In genomic region chr7:120079022-120079421, GRCh38 we compare ENCODE assay signal across 1 cellular context.
TF ChIP-seq lines count a peak whose summit lies in the region.

No MANE protein-coding gene starts in this region.

TF ChIP-seq in K562, 482 proteins besides CTCF, POLR2A, EP300 and RAD21 (continued from another document and continues in another):
- TF ChIP-seq, protein P1, sequence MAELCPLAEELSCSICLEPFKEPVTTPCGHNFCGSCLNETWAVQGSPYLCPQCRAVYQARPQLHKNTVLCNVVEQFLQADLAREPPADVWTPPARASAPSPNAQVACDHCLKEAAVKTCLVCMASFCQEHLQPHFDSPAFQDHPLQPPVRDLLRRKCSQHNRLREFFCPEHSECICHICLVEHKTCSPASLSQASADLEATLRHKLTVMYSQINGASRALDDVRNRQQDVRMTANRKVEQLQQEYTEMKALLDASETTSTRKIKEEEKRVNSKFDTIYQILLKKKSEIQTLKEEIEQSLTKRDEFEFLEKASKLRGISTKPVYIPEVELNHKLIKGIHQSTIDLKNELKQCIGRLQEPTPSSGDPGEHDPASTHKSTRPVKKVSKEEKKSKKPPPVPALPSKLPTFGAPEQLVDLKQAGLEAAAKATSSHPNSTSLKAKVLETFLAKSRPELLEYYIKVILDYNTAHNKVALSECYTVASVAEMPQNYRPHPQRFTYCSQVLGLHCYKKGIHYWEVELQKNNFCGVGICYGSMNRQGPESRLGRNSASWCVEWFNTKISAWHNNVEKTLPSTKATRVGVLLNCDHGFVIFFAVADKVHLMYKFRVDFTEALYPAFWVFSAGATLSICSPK (IDR thresholded peaks at IDR 0.05; ENCODE audit: borderline replicate concordance), result 0 out of 2 replicates have a peak, but pooled peaks have one; percentile 51
- TF ChIP-seq CAMTA2 (CRISPR knock-in tag; conservative IDR thresholded peaks at IDR 0.05) (no peak), SMARCA5 (IDR thresholded peaks at IDR 0.05) (no peak), FOXA3 (CRISPR knock-in tag; conservative IDR thresholded peaks at IDR 0.05 in 1 of 2, IDR thresholded peaks at IDR 0.05 in 1 of 2) (no peak), HIVEP1 (CRISPR knock-in tag; IDR thresholded peaks at IDR 0.05) (no peak), FOXK1 (CRISPR knock-in tag; IDR thresholded peaks at IDR 0.05; ENCODE audit: borderline replicate concordance) (no peak), CBX1 (IDR thresholded peaks at IDR 0.05; ENCODE audit: low read depth) (no peak), PTRF (tag; IDR thresholded peaks at IDR 0.05) (no peak), ZNF639 (CRISPR knock-in tag; conservative IDR thresholded peaks at IDR 0.05 in 1 of 2, IDR thresholded peaks at IDR 0.05 in 1 of 2) (no peak), ZNF584 (CRISPR knock-in tag; IDR thresholded peaks at IDR 0.05; ENCODE audit: low read depth) (no peak), EZH2 (IDR thresholded peaks at IDR 0.05; ENCODE audit: borderline replicate concordance, low read depth, low read length) (no peak), SMAD3 (CRISPR knock-in tag; conservative IDR thresholded peaks at IDR 0.05) (no peak), ZFP1 (CRISPR knock-in tag; IDR thresholded peaks at IDR 0.05) (no peak), ZNF592 (IDR thresholded peaks at IDR 0.05) (no peak), ZKSCAN1 (IDR thresholded peaks at IDR 0.05; ENCODE audit: low read depth, low read length) (no peak), SP2 (IDR thresholded peaks at IDR 0.05; ENCODE audit: extremely low read depth, low read depth, low read length, poor library complexity, severe bottlenecking) (no peak), TCF7L2 (IDR thresholded peaks at IDR 0.05; ENCODE audit: low read depth, low read length) (no peak), KAT2B (IDR thresholded peaks at IDR 0.05; ENCODE audit: low read depth, low read length) (no peak), ZNF551 (CRISPR knock-in tag; IDR thresholded peaks at IDR 0.05) (no peak), ARID1B (IDR thresholded peaks at IDR 0.05) (peak; percentile 18; the same call in 1 of the 2 replicates), SAP30 (IDR thresholded peaks at IDR 0.05; ENCODE audit: borderline replicate concordance, insufficient read depth, low read depth, low read length, poor library complexity, severe bottlenecking) (no peak), NR2C1 (IDR thresholded peaks at IDR 0.05) (no peak), NR2C1 (tag; IDR thresholded peaks at IDR 0.05) (no peak), TAF1 (IDR thresholded peaks at IDR 0.05; ENCODE audit: control insufficient read depth, extremely low read depth, insufficient read depth, low read length, severe bottlenecking) (no peak), TBP (optimal IDR thresholded peaks at IDR 0.05; ENCODE audit: low read depth, low read length) (no peak), PURB (CRISPR knock-in tag; IDR thresholded peaks at IDR 0.05; ENCODE audit: low read depth) (no peak), ILF3 (IDR thresholded peaks at IDR 0.05; ENCODE audit: borderline replicate concordance) (no peak), CTBP1 (IDR thresholded peaks at IDR 0.05; ENCODE audit: borderline replicate concordance) (no peak)
- TF ChIP-seq, protein P2, sequence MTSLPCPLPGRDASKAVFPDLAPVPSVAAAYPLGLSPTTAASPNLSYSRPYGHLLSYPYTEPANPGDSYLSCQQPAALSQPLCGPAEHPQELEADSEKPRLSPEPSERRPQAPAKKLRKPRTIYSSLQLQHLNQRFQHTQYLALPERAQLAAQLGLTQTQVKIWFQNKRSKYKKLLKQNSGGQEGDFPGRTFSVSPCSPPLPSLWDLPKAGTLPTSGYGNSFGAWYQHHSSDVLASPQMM (CRISPR knock-in tag; IDR thresholded peaks at IDR 0.05), result no peak
- TF ChIP-seq, protein P3, sequence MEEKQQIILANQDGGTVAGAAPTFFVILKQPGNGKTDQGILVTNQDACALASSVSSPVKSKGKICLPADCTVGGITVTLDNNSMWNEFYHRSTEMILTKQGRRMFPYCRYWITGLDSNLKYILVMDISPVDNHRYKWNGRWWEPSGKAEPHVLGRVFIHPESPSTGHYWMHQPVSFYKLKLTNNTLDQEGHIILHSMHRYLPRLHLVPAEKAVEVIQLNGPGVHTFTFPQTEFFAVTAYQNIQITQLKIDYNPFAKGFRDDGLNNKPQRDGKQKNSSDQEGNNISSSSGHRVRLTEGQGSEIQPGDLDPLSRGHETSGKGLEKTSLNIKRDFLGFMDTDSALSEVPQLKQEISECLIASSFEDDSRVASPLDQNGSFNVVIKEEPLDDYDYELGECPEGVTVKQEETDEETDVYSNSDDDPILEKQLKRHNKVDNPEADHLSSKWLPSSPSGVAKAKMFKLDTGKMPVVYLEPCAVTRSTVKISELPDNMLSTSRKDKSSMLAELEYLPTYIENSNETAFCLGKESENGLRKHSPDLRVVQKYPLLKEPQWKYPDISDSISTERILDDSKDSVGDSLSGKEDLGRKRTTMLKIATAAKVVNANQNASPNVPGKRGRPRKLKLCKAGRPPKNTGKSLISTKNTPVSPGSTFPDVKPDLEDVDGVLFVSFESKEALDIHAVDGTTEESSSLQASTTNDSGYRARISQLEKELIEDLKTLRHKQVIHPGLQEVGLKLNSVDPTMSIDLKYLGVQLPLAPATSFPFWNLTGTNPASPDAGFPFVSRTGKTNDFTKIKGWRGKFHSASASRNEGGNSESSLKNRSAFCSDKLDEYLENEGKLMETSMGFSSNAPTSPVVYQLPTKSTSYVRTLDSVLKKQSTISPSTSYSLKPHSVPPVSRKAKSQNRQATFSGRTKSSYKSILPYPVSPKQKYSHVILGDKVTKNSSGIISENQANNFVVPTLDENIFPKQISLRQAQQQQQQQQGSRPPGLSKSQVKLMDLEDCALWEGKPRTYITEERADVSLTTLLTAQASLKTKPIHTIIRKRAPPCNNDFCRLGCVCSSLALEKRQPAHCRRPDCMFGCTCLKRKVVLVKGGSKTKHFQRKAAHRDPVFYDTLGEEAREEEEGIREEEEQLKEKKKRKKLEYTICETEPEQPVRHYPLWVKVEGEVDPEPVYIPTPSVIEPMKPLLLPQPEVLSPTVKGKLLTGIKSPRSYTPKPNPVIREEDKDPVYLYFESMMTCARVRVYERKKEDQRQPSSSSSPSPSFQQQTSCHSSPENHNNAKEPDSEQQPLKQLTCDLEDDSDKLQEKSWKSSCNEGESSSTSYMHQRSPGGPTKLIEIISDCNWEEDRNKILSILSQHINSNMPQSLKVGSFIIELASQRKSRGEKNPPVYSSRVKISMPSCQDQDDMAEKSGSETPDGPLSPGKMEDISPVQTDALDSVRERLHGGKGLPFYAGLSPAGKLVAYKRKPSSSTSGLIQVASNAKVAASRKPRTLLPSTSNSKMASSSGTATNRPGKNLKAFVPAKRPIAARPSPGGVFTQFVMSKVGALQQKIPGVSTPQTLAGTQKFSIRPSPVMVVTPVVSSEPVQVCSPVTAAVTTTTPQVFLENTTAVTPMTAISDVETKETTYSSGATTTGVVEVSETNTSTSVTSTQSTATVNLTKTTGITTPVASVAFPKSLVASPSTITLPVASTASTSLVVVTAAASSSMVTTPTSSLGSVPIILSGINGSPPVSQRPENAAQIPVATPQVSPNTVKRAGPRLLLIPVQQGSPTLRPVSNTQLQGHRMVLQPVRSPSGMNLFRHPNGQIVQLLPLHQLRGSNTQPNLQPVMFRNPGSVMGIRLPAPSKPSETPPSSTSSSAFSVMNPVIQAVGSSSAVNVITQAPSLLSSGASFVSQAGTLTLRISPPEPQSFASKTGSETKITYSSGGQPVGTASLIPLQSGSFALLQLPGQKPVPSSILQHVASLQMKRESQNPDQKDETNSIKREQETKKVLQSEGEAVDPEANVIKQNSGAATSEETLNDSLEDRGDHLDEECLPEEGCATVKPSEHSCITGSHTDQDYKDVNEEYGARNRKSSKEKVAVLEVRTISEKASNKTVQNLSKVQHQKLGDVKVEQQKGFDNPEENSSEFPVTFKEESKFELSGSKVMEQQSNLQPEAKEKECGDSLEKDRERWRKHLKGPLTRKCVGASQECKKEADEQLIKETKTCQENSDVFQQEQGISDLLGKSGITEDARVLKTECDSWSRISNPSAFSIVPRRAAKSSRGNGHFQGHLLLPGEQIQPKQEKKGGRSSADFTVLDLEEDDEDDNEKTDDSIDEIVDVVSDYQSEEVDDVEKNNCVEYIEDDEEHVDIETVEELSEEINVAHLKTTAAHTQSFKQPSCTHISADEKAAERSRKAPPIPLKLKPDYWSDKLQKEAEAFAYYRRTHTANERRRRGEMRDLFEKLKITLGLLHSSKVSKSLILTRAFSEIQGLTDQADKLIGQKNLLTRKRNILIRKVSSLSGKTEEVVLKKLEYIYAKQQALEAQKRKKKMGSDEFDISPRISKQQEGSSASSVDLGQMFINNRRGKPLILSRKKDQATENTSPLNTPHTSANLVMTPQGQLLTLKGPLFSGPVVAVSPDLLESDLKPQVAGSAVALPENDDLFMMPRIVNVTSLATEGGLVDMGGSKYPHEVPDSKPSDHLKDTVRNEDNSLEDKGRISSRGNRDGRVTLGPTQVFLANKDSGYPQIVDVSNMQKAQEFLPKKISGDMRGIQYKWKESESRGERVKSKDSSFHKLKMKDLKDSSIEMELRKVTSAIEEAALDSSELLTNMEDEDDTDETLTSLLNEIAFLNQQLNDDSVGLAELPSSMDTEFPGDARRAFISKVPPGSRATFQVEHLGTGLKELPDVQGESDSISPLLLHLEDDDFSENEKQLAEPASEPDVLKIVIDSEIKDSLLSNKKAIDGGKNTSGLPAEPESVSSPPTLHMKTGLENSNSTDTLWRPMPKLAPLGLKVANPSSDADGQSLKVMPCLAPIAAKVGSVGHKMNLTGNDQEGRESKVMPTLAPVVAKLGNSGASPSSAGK (IDR thresholded peaks at IDR 0.05), result 0 out of 2 replicates have a peak, but pooled peaks have one; percentile 8
- TF ChIP-seq, protein P4, sequence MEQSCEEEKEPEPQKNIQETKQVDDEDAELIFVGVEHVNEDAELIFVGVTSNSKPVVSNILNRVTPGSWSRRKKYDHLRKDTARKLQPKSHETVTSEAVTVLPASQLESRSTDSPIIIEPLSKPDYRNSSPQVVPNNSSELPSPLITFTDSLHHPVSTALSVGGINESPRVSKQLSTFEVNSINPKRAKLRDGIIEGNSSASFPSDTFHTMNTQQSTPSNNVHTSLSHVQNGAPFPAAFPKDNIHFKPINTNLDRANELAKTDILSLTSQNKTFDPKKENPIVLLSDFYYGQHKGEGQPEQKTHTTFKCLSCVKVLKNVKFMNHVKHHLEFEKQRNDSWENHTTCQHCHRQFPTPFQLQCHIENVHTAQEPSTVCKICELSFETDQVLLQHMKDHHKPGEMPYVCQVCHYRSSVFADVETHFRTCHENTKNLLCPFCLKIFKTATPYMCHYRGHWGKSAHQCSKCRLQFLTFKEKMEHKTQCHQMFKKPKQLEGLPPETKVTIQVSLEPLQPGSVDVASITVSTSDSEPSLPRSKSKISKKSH (CRISPR knock-in tag; IDR thresholded peaks at IDR 0.05), result no peak
- TF ChIP-seq, protein P5, sequence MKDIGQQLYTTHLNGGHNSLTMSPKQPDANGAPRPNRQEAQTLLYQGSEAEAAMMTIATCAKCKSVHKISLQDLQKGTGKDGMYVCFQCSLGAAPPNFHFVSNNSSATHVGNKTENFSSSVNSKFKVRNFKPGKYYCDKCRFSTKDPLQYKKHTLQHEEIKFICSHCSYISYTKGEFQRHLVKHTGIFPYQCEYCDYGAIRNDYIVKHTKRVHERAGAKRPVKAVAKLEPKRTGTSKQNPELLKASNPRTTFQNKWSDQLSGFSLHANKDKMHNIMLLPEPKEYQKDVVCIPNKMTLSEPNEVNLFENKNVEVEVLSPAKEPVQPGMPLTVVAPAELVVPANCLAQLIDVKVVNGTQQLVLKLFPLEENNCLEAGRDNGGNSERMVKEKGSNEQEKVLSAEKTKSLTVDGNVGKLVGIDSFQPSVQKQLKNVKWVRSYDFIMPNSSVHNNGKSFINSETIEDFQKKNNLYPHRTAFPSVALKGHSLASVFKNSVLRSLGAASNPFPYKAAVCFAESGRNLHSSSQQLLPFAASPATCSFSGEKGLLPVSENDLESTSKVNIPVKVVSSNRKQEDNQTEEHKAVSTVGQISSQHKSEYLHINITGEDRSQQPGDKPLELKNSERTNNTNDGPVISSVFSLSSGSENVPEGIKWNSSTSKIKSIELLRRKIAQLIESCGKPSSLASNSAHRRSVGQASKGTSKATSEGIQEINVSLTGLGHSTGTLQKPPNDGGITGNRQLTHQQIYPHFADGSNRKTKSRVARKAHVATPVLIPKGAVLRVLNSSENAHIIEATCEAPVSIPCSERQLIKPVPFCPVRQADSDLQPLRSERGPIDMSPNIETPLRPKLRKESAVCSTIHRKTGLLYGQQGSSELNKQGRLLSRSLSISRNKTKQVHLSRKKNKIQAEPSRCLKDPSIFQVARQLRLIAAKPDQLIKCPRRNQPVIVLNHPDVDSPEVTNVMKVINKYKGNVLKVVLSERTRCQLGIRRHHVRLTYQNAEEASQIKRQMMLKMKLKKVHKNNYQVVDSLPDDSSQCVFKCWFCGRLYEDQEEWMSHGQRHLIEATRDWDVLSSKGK (CRISPR knock-in tag; IDR thresholded peaks at IDR 0.05), result no peak
